8 cellular contexts compared by ENCODE assay signal in the genomic region with DNA sequence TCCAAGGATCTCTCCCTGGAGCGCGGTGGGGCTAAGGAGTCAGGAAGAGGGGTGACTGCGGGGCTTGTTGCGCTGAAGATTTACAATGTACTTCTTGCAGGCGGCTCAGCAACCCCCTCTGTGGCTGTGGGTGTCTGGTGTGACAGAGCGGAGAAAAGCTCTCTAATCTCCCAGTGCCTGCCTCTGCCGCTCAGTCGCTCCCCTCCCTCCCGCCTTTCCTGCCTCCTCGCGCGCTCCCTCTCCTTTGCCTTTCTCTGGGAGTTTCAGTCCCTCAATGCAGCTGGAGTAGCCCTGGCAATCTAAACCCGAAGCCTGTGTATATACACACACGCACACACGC. TPM values are rescaled to one million over a fixed set of nuclear protein-coding genes. Genes with fewer than 3 reads are reported as not detected.
DNase-seq lines count a peak whose midpoint lies in the region; ATAC-seq and TF ChIP-seq lines count a peak whose summit lies in the region.

No MANE protein-coding gene starts in this region.

- H3K9me3 Mint-ChIP-seq in activated T-helper 1 cell treated with anti-CD3 and anti-CD28 coated beads, Interleukin-12 subunit alpha, Interleukin-12 subunit beta, Interleukin-2, Interleukin-4 antibody, amounts not matched to agents 30 ng/mL and 10 ng/mL and 1 ng/mL, durations not matched to agents 14 hours and 24 hours and 36 hours, result no peaks in the 10 kb centered on the region

- H3K4me3 ChIP-seq in upper lobe of right lung, result peak overlapping the region; percentile 55

- peaks cover 48% of the 10 kb centered on the region for H3K27me3 Mint-ChIP-seq in activated T-helper 1 cell treated with anti-CD3 and anti-CD28 coated beads, Interleukin-12 subunit alpha, Interleukin-12 subunit beta, Interleukin-2, Interleukin-4 antibody, amounts not matched to agents 30 ng/mL and 10 ng/mL and 1 ng/mL, durations not matched to agents 14 hours and 24 hours and 36 hours (ENCODE audit: insufficient read depth)

- intact Hi-C loops in upper lobe of right lung (cut with DNase I), result no loop called here
- intact Hi-C loops in activated T-helper 1 cell treated with anti-CD3 and anti-CD28 coated beads, Interleukin-12 subunit alpha, Interleukin-12 subunit beta, Interleukin-2, Interleukin-4 antibody, amounts not matched to agents 30 ng/mL and 10 ng/mL and 1 ng/mL, durations not matched to agents 14 hours and 24 hours and 36 hours (cut with micrococcal nuclease), result no loop called here

- DNase-seq in Ammon's horn (ENCODE audit: low spot score), result peak; percentile 55
- peak; percentile 46 for DNase-seq in NCI-H1105 treated with DMSO at 0.1 percent for 48 hours (lab: John Stamatoyannopoulos, UW)
- peak; percentile 65 for DNase-seq in cerebellum (ENCODE audit: low spot score)
- DNase-seq in left lobe of liver (ENCODE audit: low spot score), result no peak
- DNase-seq in upper lobe of right lung, result peak; percentile 64
- no peak for DNase-seq in activated T-helper 1 cell treated with anti-CD3 and anti-CD28 coated beads, Interleukin-12 subunit alpha, Interleukin-12 subunit beta, Interleukin-2, Interleukin-4 antibody, amounts not matched to agents 30 ng/mL and 10 ng/mL and 1 ng/mL, durations not matched to agents 14 hours and 24 hours and 36 hours (ENCODE audit: low spot score)
- DNase-seq in glomerular visceral epithelial cell (ENCODE audit: extremely low spot score), result no peak
- no peak for DNase-seq in HPDE6-E6E7 (ENCODE audit: extremely low spot score)

- no peak for TF ChIP-seq CTCF in upper lobe of right lung (IDR thresholded peaks at IDR 0.05)

- ATAC-seq in left lobe of liver (peak; percentile 27), upper lobe of right lung (peak; percentile 7)

- H3K27ac Mint-ChIP-seq in activated T-helper 1 cell treated with anti-CD3 and anti-CD28 coated beads, Interleukin-12 subunit alpha, Interleukin-12 subunit beta, Interleukin-2, Interleukin-4 antibody, amounts not matched to agents 30 ng/mL and 10 ng/mL and 1 ng/mL, durations not matched to agents 14 hours and 24 hours and 36 hours, result no peak overlapping the region

- no peaks in the 10 kb centered on the region for H3K36me3 Mint-ChIP-seq in activated T-helper 1 cell treated with anti-CD3 and anti-CD28 coated beads, Interleukin-12 subunit alpha, Interleukin-12 subunit beta, Interleukin-2, Interleukin-4 antibody, amounts not matched to agents 30 ng/mL and 10 ng/mL and 1 ng/mL, durations not matched to agents 14 hours and 24 hours and 36 hours (ENCODE audit: low read depth)

- H3K9me3 ChIP-seq in upper lobe of right lung, result no peaks in the 10 kb centered on the region

- no peak overlapping the region for H3K27ac ChIP-seq in upper lobe of right lung

- H3K27me3 ChIP-seq in upper lobe of right lung, result peaks cover 23% of the 10 kb centered on the region

- H3K36me3 ChIP-seq in upper lobe of right lung, result no peaks in the 10 kb centered on the region

- H3K4me1 ChIP-seq in upper lobe of right lung, result peaks cover 5% of the 10 kb centered on the region

- H3K4me3 Mint-ChIP-seq in activated T-helper 1 cell treated with anti-CD3 and anti-CD28 coated beads, Interleukin-12 subunit alpha, Interleukin-12 subunit beta, Interleukin-2, Interleukin-4 antibody, amounts not matched to agents 30 ng/mL and 10 ng/mL and 1 ng/mL, durations not matched to agents 14 hours and 24 hours and 36 hours, result no peak overlapping the region

- H3K4me1 Mint-ChIP-seq in activated T-helper 1 cell treated with anti-CD3 and anti-CD28 coated beads, Interleukin-12 subunit alpha, Interleukin-12 subunit beta, Interleukin-2, Interleukin-4 antibody, amounts not matched to agents 30 ng/mL and 10 ng/mL and 1 ng/mL, durations not matched to agents 14 hours and 24 hours and 36 hours (ENCODE audit: low read depth), result peaks cover 4% of the 10 kb centered on the region

RNA-seq across cellular contexts. Expression of gene TRHDE, which starts 0.8 kb away (rescaled TPM):
- total RNA-seq in cerebellum, result 31.1 TPM
- total RNA-seq in left lobe of liver, result 1.2 TPM
- total RNA-seq in upper lobe of right lung, result 7.3 TPM
- total RNA-seq in activated T-helper 1 cell treated with anti-CD3 and anti-CD28 coated beads, Interleukin-12 subunit alpha, Interleukin-12 subunit beta, Interleukin-2, Interleukin-4 antibody, amounts not matched to agents 30 ng/mL and 10 ng/mL and 1 ng/mL, durations not matched to agents 14 hours and 24 hours and 36 hours, result not detected in 2 replicates

Comparison
In these comparisons a context has a peak if more than half of its experiments do, and no peak if none do; other contexts are left out.
1. DNase-seq: peak in Ammon's horn (single experiment), NCI-H1105 treated with DMSO at 0.1 percent for 48 hours (single experiment), cerebellum (single experiment) and upper lobe of right lung (single experiment); none in left lobe of liver (single experiment), activated T-helper 1 cell treated with anti-CD3 and anti-CD28 coated beads, Interleukin-12 subunit alpha, Interleukin-12 subunit beta, Interleukin-2, Interleukin-4 antibody, amounts not matched to agents 30 ng/mL and 10 ng/mL and 1 ng/mL, durations not matched to agents 14 hours and 24 hours and 36 hours (single experiment), glomerular visceral epithelial cell (single experiment) and HPDE6-E6E7 (single experiment).